Comparison of ENCODE assay signal across 8 cellular contexts in the genomic region with DNA sequence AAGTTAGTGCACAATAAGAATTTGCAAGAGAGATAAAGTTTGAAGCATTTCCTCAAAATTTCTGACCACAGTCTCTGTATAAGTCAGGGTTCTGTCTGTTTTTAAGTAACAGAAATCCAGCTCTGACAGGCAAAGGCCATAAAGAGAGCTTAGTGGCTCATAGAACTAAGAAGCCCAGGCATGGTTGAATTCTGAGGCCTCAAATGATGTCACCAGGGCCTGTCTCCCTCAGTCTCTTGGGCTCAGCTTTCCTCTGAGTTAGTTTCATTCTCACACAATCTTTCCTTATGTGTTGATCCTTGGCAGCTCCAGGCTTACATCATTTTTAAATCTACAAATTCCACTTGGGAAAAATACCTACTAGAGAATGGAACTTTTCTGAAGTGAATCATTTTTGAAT.
DNase-seq lines count a peak whose midpoint lies in the region; ATAC-seq and TF ChIP-seq lines count a peak whose summit lies in the region.

No MANE protein-coding gene starts in this region.

- DNase-seq in GM04503 (ENCODE audit: low read depth) (peak; percentile 47), GM20000 (ENCODE audit: low spot score) (peak; percentile 44), hepatic stellate cell (ENCODE audit: low spot score) (peak; percentile 17), HT-29 (ENCODE audit: low spot score) (no peak), H9 (no peak), pons (ENCODE audit: low spot score) (no peak)

- no peak overlapping the region for H3K27ac Mint-ChIP-seq in H9

- H3K4ac ChIP-seq in H9 (ENCODE audit: low read depth, low read length) = no peak overlapping the region

- no peak overlapping the region for H2BK12ac ChIP-seq in H9 (ENCODE audit: insufficient read length, low read depth, low read length)

- peaks cover 40 to 45% of the 10 kb centered on the region in 2 experiments for H3K4me1 Mint-ChIP-seq in H9

- no peak overlapping the region for H3K4me3 Mint-ChIP-seq in H9

- no peaks in the 10 kb centered on the region for H3K9me3 ChIP-seq in H9 (ENCODE audit: control insufficient read depth, low read depth, low read length)

- no peak overlapping the region for H3K27ac ChIP-seq in H9 (ENCODE audit: insufficient read length, low read depth, low read length)

- H2AK5ac ChIP-seq in H9 (ENCODE audit: insufficient read length, low read length) = no peak overlapping the region

- H3K9ac ChIP-seq in H9 (ENCODE audit: extremely low read depth, insufficient read length, low read length) = no peak overlapping the region

- H3K56ac ChIP-seq in H9 (ENCODE audit: insufficient read length, low read depth, low read length) = no peak overlapping the region

- no peaks in the 10 kb centered on the region for H3K79me2 ChIP-seq in H9 (ENCODE audit: insufficient read depth, low read length)

- no peaks in the 10 kb centered on the region for H3K27me3 ChIP-seq in H9 (ENCODE audit: insufficient read depth, low read length)

- ATAC-seq in HG03571 (IDR thresholded peaks at IDR 0.05; ENCODE audit: unreplicated experiment) = peak; percentile 35
- ATAC-seq in HG03280 (IDR thresholded peaks at IDR 0.05; ENCODE audit: unreplicated experiment) = no peak

- H2BK5ac ChIP-seq in H9 (ENCODE audit: insufficient read length, low read length) = no peak overlapping the region

- no peak overlapping the region for H2BK20ac ChIP-seq in H9 (ENCODE audit: low read depth, low read length, poor library complexity, severe bottlenecking)

- no peak overlapping the region for H3T11ph ChIP-seq in H9 (ENCODE audit: low read length)

- no peak overlapping the region for H2BK15ac ChIP-seq in H9 (ENCODE audit: low read depth, low read length)

- peaks cover 6% of the 10 kb centered on the region for H3K4me1 ChIP-seq in H9 (ENCODE audit: insufficient read depth, low read length)

- no peaks in the 10 kb centered on the region for H3K79me1 ChIP-seq in H9 (ENCODE audit: insufficient read depth, low read depth, low read length, poor library complexity, severe bottlenecking)

- no peak overlapping the region for H4K5ac ChIP-seq in H9 (ENCODE audit: insufficient read length, low read depth, low read length)

- H3K23ac ChIP-seq in H9 (ENCODE audit: insufficient read length, low read depth, low read length) = no peak overlapping the region

- H3K27me3 Mint-ChIP-seq in H9 (ENCODE audit: low read depth) = peaks cover 3% of the 10 kb centered on the region; the same call in 1 of the 2 replicates

- H3K9me3 Mint-ChIP-seq in H9 = no peaks in the 10 kb centered on the region; a peak in 1 of 5 replicates

- TF ChIP-seq CTCF in GM20000 (IDR thresholded peaks at IDR 0.05; ENCODE audit: extremely low read depth, missing control alignments) (no peak), H9 (conservative IDR thresholded peaks at IDR 0.05) (no peak)

- H2AFZ ChIP-seq in H9 (ENCODE audit: low read length) = no peak overlapping the region

- no peak overlapping the region for H2BK120ac ChIP-seq in H9 (ENCODE audit: low read depth, low read length, poor library complexity, severe bottlenecking)

- no peak overlapping the region for H4K8ac ChIP-seq in H9 (replicated peaks; ENCODE audit: insufficient read length, low read depth, low read length)

- no peak overlapping the region for H3K18ac ChIP-seq in H9 (ENCODE audit: insufficient read length, low read depth, low read length)

- no peak overlapping the region for H3K14ac ChIP-seq in H9 (ENCODE audit: insufficient read depth, low read length)

- 0 out of 7 replicates have a peak, but pooled peaks cover 0 to 3% (median 0%) of the 10 kb centered on the region in 3 experiments for H3K36me3 Mint-ChIP-seq in H9 (ENCODE audit: insufficient read depth in 1 of 3, low read depth in 3 of 3)

- no peaks in the 10 kb centered on the region for H4K20me1 ChIP-seq in H9 (ENCODE audit: control insufficient read depth, insufficient read depth, insufficient read length)

- H3K23me2 ChIP-seq in H9 (ENCODE audit: insufficient read length, low read depth, low read length, poor library complexity, severe bottlenecking) = no peaks in the 10 kb centered on the region

- H3K4me2 ChIP-seq in H9 (ENCODE audit: insufficient read depth, insufficient read length, low read length) = no peak overlapping the region

- no peak overlapping the region for H4K91ac ChIP-seq in H9 (ENCODE audit: insufficient read length, low read depth, low read length)

Comparison
In these comparisons a context has a peak if more than half of its experiments do, and no peak if none do; other contexts are left out.
1. DNase-seq: peak in GM04503 (single experiment), GM20000 (single experiment) and hepatic stellate cell (single experiment); none in HT-29 (single experiment), H9 (single experiment) and pons (single experiment).